Comparison of ENCODE assay signal across 19 cellular contexts in the genomic region with DNA sequence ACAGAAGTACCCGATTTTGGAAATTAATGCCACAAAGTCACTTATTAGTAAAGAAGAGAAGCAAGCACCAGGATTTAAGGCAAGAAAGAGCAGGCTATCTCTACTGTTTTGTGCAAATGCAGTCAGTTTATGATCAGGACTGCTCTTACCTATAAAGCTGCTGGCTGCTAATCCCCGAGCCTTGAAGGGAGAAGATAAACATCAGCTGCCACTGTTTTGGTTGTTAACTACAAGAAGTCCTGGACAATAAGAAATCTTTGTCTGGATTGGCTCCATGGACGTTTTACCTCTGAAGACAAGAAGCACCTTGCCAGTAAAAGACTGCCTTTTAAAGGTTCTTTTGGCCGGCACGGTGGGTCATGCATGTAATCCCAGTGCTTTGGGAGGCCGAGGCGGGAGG.
"Had no signal": no experiment of that assay in that cellular context is flagged by ENCODE, and none has a peak within 500 bp of the region (broad histone marks: within the 10 kb centered on the region; RNA-seq: fewer than 3 reads in every experiment).

No MANE protein-coding gene starts in this region.

- H3K4me3 ChIP-seq: MG63, SJSA1, SK-N-MC had no signal

- H3K4me1 Mint-ChIP-seq: IgD-negative memory B cell had no signal

- H3K27me3 Mint-ChIP-seq: IgD-negative memory B cell had no signal

- H3K4me3 Mint-ChIP-seq: IgD-negative memory B cell had no signal

- H3K27ac Mint-ChIP-seq: IgD-negative memory B cell had no signal

- H3K9me3 Mint-ChIP-seq: IgD-negative memory B cell had no signal

- H3K27ac ChIP-seq: HL-60, SJSA1, SK-N-MC had no signal

- DNase-seq: KBM-7, MG63, NCI-H1092, NCI-H1436, NCI-H187, NCI-H2029, NCI-H2081 treated with DMSO at 0.1 percent for 48 hours, NCI-H2171 treated with DMSO at 0.1 percent for 48 hours, NCI-H345, NCI-H446 treated with DMSO at 0.1 percent for 48 hours, NCI-H510A treated with DMSO at 0.1 percent for 48 hours, NCI-H526, Right ventricle myocardium superior, RPMI8226, SIG-M5 had no signal
